Comparison of ENCODE assay signal across 12 cellular contexts in genomic region chr2:127078691-127079270, GRCh38. TPM values are rescaled to one million over a fixed set of nuclear protein-coding genes. Genes with fewer than 3 reads are reported as not detected.
A peak's percentile ranks its signal among the peaks of the same experiment; 100 is the strongest.
DNase-seq lines count a peak whose midpoint lies in the region; ATAC-seq, FAIRE-seq and TF ChIP-seq lines count a peak whose summit lies in the region.
"Had no signal": no experiment of that assay in that cellular context is flagged by ENCODE, and none has a peak within 500 bp of the region (broad histone marks: within the 10 kb centered on the region; RNA-seq: fewer than 3 reads in every experiment).

No MANE protein-coding gene starts in this region.

- TF ChIP-seq EP300 in HepG2 (IDR thresholded peaks at IDR 0.05; ENCODE audit: low read depth in 2 of 2, low read length in 2 of 2) = no peak
- no peak for TF ChIP-seq EP300 in HepG2 (CRISPR knock-in tag; IDR thresholded peaks at IDR 0.05; ENCODE audit: borderline replicate concordance)

- H2AFZ ChIP-seq in HepG2 (ENCODE audit: low read length) = no peak overlapping the region

- no peak for TF ChIP-seq RAD21 in HepG2 (CRISPR knock-in tag; IDR thresholded peaks at IDR 0.05)

- no peaks in the 10 kb centered on the region for H3K9me3 Mint-ChIP-seq in activated naive CD4-positive, alpha-beta T cell treated with anti-CD3 and anti-CD28 coated beads, Interleukin-2, amount 50 U/mL, for 72 hours

- H3K4me3 ChIP-seq in HepG2 (replicated peaks in 1 of 3; ENCODE audit: insufficient read depth in 1 of 3, low read depth in 2 of 3, low read length in 3 of 3) = no peak overlapping the region
- no peak overlapping the region for H3K4me3 ChIP-seq in right lobe of liver
- H3K4me3 ChIP-seq: esophagus muscularis mucosa, skin epidermis had no signal

- FAIRE-seq in HepG2 (lab: Jason Lieb, UNC) = no peak

- in situ Hi-C loops in HepG2 (cut with HindIII; ENCODE audit: extremely low pct_ligation_motif_present, low pct_unique_long_range_greater_than_20kb) (no loop called here), KBM-7 (cut with MboI; ENCODE audit: low pct_unique_long_range_greater_than_20kb, low sequenced_read_pairs) (no loop called here)

- peaks cover 0 to 7% of the 10 kb centered on the region in 2 experiments; a peak in 2 of 5 replicates for H3K27me3 ChIP-seq in HepG2 (ENCODE audit: control insufficient read depth in 1 of 2, insufficient read depth in 2 of 2, low read length in 2 of 2)
- H3K27me3 ChIP-seq in right lobe of liver = no peaks in the 10 kb centered on the region
- H3K27me3 ChIP-seq: esophagus muscularis mucosa had no signal

- H3K36me3 Mint-ChIP-seq in activated naive CD4-positive, alpha-beta T cell treated with anti-CD3 and anti-CD28 coated beads, Interleukin-2, amount 50 U/mL, for 72 hours = peaks cover 0 to 7% of the 10 kb centered on the region in 2 donors

- BruUV-seq in HepG2 (replicated peaks; lab: Mats Ljungman, UMichigan) = no TSS peak

- CTCF ChIA-PET in HepG2 (lab: Yijun Ruan, JAX; ENCODE audit: low intra/inter-chr PET ratio, low total read pairs) = no interaction called here

- intact Hi-C loops in HepG2 (cut with micrococcal nuclease; ENCODE audit: unreplicated experiment) = no loop called here
- intact Hi-C loops in right lobe of liver (cut with DNase I) = loop anchor here (10.0 kb wide), 1 partner anchor 96 kb away; no protein-coding TSS in a partner anchor

- 34% methylated on average over 5 of the region's 5 CpGs for WGBS in HepG2 (ENCODE audit: low lambda C conversion rate)
- 69% methylated on average over 2 of the region's 5 CpGs for whole genome bisulfite sequencing in right lobe of liver (ENCODE audit: insufficient coverage, low coverage, low lambda C conversion rate, missing lambda C conversion rate)

- DNase-seq in HepG2 (ENCODE audit: low spot score) (no peak), right lobe of liver (no peak), myocyte (ENCODE audit: low read depth) (peak; percentile 64), KBM-7 (no peak)
- DNase-seq in activated naive CD4-positive, alpha-beta T cell treated with anti-CD3 and anti-CD28 coated beads, Interleukin-2, amount 50 U/mL, for 72 hours (ENCODE audit: low spot score in 2 of 2) = no peak
- no peak for DNase-seq in effector CD8-positive, alpha-beta T cell (lab: John Stamatoyannopoulos, UW)
- DNase-seq: NCI-H2171 treated with DMSO at 0.1 percent for 48 hours, SW 1271 had no signal

- no peak overlapping the region for H3K9ac ChIP-seq in HepG2 (ENCODE audit: insufficient read depth, low read depth, low read length)

- POLR2A ChIA-PET in HepG2 (lab: Yijun Ruan, JAX) = no interaction called here

- H4K20me1 ChIP-seq in HepG2 (ENCODE audit: insufficient read depth, low read length) = no peaks in the 10 kb centered on the region

- H3K27ac Mint-ChIP-seq in activated naive CD4-positive, alpha-beta T cell treated with anti-CD3 and anti-CD28 coated beads, Interleukin-2, amount 50 U/mL, for 72 hours = peak overlapping the region; percentile 89 to 98

- TF ChIP-seq CTCF in HepG2 (CRISPR knock-in tag; IDR thresholded peaks at IDR 0.05) (no peak), right lobe of liver (IDR thresholded peaks at IDR 0.05) (no peak)

- H3K36me3 ChIP-seq in HepG2 (replicated peaks in 1 of 2; ENCODE audit: control insufficient read depth in 1 of 2, insufficient read depth in 2 of 2, low read length in 2 of 2) (no peaks in the 10 kb centered on the region), right lobe of liver (no peaks in the 10 kb centered on the region)
- H3K36me3 ChIP-seq: esophagus muscularis mucosa had no signal

- no peaks in the 10 kb centered on the region for H3K9me3 ChIP-seq in HepG2 (ENCODE audit: low read length)
- H3K9me3 ChIP-seq in right lobe of liver = no peaks in the 10 kb centered on the region
- H3K9me3 ChIP-seq: esophagus muscularis mucosa had no signal

- H3K4me2 ChIP-seq in HepG2 (ENCODE audit: low read depth, low read length) = no peak overlapping the region

- H3K79me2 ChIP-seq in HepG2 (ENCODE audit: insufficient read depth, low read length) = no peaks in the 10 kb centered on the region

- H3K27ac ChIP-seq in HepG2 (ENCODE audit: extremely low read length, insufficient read depth, low read length) (no peak overlapping the region), right lobe of liver (no peak overlapping the region)

- TF ChIP-seq POLR2A in HepG2 (IDR thresholded peaks at IDR 0.05; ENCODE audit: insufficient read depth in 1 of 2, low read depth in 2 of 2, low read length in 2 of 2) = no peak
- no peak for TF ChIP-seq POLR2A in right lobe of liver (IDR thresholded peaks at IDR 0.05)

- H3K4me1 ChIP-seq in HepG2 (ENCODE audit: insufficient read depth, low read length) = peaks cover 34% of the 10 kb centered on the region
- H3K4me1 ChIP-seq in right lobe of liver = peaks cover 0 to 18% (median 12%) of the 10 kb centered on the region in 4 donors

- ATAC-seq in HepG2 (peak; percentile 18; the same call in 2 of the 3 replicates), right lobe of liver (no peak), GM19023 (IDR thresholded peaks at IDR 0.05; ENCODE audit: unreplicated experiment) (no peak), GM21447 (IDR thresholded peaks at IDR 0.05; ENCODE audit: unreplicated experiment) (no peak)
- no peak for ATAC-seq in activated naive CD4-positive, alpha-beta T cell treated with anti-CD3 and anti-CD28 coated beads, Interleukin-2, amount 50 U/mL, for 72 hours

TF ChIP-seq in HepG2, 621 proteins besides CTCF, POLR2A, EP300 and RAD21:
- TF ChIP-seq RARA (CRISPR knock-in tag; IDR thresholded peaks at IDR 0.05) = no peak
- no peak for TF ChIP-seq KLF16 (CRISPR knock-in tag; IDR thresholded peaks at IDR 0.05)
- TF ChIP-seq ZNF770 (CRISPR knock-in tag; IDR thresholded peaks at IDR 0.05) = no peak
- TF ChIP-seq SRF (IDR thresholded peaks at IDR 0.05; ENCODE audit: low read depth, low read length) = no peak
TF ChIP-seq in HepG2: peak in this region for 0.

RNA-seq across cellular contexts. Expression of gene BIN1, which starts 28.2 kb away (rescaled TPM):
- total RNA-seq in HepG2 (2016; rRNA removed; fragmentation: Illumina TruSeq; extraction: Trizol) (0.93 and 0.98 TPM in 2 replicates), right lobe of liver (10 to 100 TPM; 20.4 to 30.8 (median 26.3) TPM), myocyte (3,190 and 3,208 TPM in 2 replicates)
- 0.61 and 1.1 TPM in 2 replicates for total RNA-seq in HepG2 (2016; cell fraction: cytosol; rRNA removed; fragmentation: Illumina TruSeq; extraction: Trizol; ENCODE audit: low read depth)
- total RNA-seq in HepG2 (2016; cell fraction: insoluble cytoplasmic fraction; rRNA removed; fragmentation: Illumina TruSeq; extraction: Trizol) = 0.58 and 0.97 TPM in 2 replicates
- 1.2 TPM in 2 replicates for total RNA-seq in HepG2 (2016; cell fraction: membrane; rRNA removed; fragmentation: Illumina TruSeq; extraction: Trizol)
- total RNA-seq in HepG2 (2016; cell fraction: nucleus; rRNA removed; fragmentation: Illumina TruSeq; extraction: Trizol) = 0.28 and 0.41 TPM in 2 replicates
- polyA plus RNA-seq in HepG2 (2011; rRNA removed) = 0.51 and 1.2 TPM in 2 replicates
- polyA plus RNA-seq in HepG2 (2011; cell fraction: cytosol; rRNA removed) = 0.42 and 1.3 TPM in 2 replicates
- 1.2 and 2.2 TPM in 2 replicates for polyA plus RNA-seq in HepG2 (2011; cell fraction: nucleus; rRNA removed)
- polyA plus RNA-seq in HepG2 (2012) = 1.3 and 1.6 TPM in 2 replicates
- 0.84 and 1.2 TPM in 2 replicates for polyA plus RNA-seq in HepG2 (2016; cell fraction: cytosol; fragmentation: Illumina TruSeq; extraction: Trizol; ENCODE audit: low read depth)
- 1.0 and 1.9 TPM in 2 replicates for polyA plus RNA-seq in HepG2 (2016; cell fraction: insoluble cytoplasmic fraction; fragmentation: Illumina TruSeq; extraction: Trizol; ENCODE audit: low read depth)
- 0.97 and 1.1 TPM in 2 replicates for polyA plus RNA-seq in HepG2 (2016; cell fraction: membrane; fragmentation: Illumina TruSeq; extraction: Trizol; ENCODE audit: low read depth)
- polyA plus RNA-seq in HepG2 (2016; cell fraction: nucleus; fragmentation: Illumina TruSeq; extraction: Trizol; ENCODE audit: insufficient read depth, low read depth) = 0.85 and 0.91 TPM in 2 replicates
- 0.84 and 28.9 TPM in 2 replicates for polyA minus RNA-seq in HepG2 (2011; rRNA and poly(A)+ RNA removed; ENCODE audit: low replicate concordance)
- polyA minus RNA-seq in HepG2 (2011; cell fraction: cytosol; rRNA and poly(A)+ RNA removed) = 0.59 and 0.79 TPM in 2 replicates
- polyA minus RNA-seq in HepG2 (2011; cell fraction: nucleus; rRNA and poly(A)+ RNA removed) = 0.50 and 0.90 TPM in 2 replicates
- total RNA-seq in activated naive CD4-positive, alpha-beta T cell treated with anti-CD3 and anti-CD28 coated beads, Interleukin-2, amount 50 U/mL, for 72 hours = 10 to 100 TPM; 43.0 to 98.3 TPM
- polyA plus RNA-seq in myocyte (2012) = 771 TPM

Comparison
In these comparisons a context has a peak if more than half of its experiments do, and no peak if none do; other contexts are left out.
1. RNA of gene BIN1, which starts 28.2 kb away (total RNA-seq): 3,190 to 3,208 TPM in myocyte; 43.0 to 98.3 TPM in activated naive CD4-positive, alpha-beta T cell treated with anti-CD3 and anti-CD28 coated beads, Interleukin-2, amount 50 U/mL, for 72 hours, 20.4 to 30.8 TPM in right lobe of liver and 0.28 to 1.2 TPM in HepG2; every median in the first group is over 10 times any median in the second.